ENCODE assay signal across 19 cellular contexts in the genomic region with DNA sequence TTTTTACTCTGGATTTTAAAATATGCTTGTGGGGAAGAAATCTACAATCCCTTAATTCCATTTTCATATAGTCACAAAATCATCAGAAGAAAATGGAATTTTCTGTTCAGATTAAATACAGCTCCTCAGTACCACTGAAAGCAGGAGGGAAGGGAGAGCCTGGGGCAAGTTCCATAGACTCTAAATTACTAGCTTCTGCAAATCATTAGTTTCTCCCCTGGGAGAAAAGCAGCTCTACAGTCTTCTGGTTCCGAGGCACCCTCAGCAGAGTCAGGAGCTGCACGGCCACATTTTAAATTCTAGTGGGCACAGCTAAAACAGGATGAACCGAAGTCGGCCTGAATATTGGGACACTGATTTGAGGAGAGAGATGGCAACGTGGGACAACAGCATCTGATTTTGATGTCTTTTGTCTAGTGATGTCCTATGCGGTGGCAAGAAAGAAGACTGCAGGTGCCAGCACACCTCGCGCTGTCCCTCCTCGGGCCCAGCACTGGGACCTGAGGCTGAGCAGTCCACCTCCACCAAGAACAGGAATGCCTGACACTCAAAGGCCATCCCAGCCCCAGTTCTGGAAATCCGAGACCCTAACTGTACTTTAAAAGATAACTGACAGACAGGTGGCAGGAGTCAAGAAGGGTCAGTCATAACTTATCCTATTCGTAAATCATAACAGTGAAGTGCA.
"Had no signal": no experiment of that assay in that cellular context is flagged by ENCODE, and none has a peak within 500 bp of the region (broad histone marks: within the 10 kb centered on the region; RNA-seq: fewer than 3 reads in every experiment).

No MANE protein-coding gene starts in this region.

- H3K27ac ChIP-seq: breast epithelium, heart right ventricle, lower lobe of right lung, parathyroid adenoma, transverse colon had no signal

- DNase-seq: activated CD4-positive, alpha-beta T cell treated with anti-CD3 and anti-CD28 coated beads, Interleukin-2, amount 50 U/mL, for 1 hour; activated naive CD4-positive, alpha-beta T cell; activated naive CD8-positive, alpha-beta T cell treated with anti-CD3 and anti-CD28 coated beads, Interleukin-2, amount 10 ng/mL, durations not matched to agents 7 days and 5 days; anterior cingulate cortex; dorsolateral prefrontal cortex; endodermal cell; heart right ventricle; left colon; lower lobe of right lung; naive B cell; retina; transverse colon had no signal

- H3K27me3 Mint-ChIP-seq: activated naive CD8-positive, alpha-beta T cell treated with anti-CD3 and anti-CD28 coated beads, Interleukin-2, amount 10 ng/mL, durations not matched to agents 7 days and 5 days; naive B cell had no signal

- H2AFZ ChIP-seq: parathyroid adenoma had no signal

- H3K9me3 ChIP-seq: breast epithelium, gastroesophageal sphincter, heart right ventricle, lower lobe of right lung, transverse colon had no signal

- H3K4me3 Mint-ChIP-seq: activated naive CD8-positive, alpha-beta T cell treated with anti-CD3 and anti-CD28 coated beads, Interleukin-2, amount 10 ng/mL, durations not matched to agents 7 days and 5 days; activated T-helper 1 cell treated with anti-CD3 and anti-CD28 coated beads, Interleukin-12 subunit alpha, Interleukin-12 subunit beta, Interleukin-2, Interleukin-4 antibody, amounts not matched to agents 30 ng/mL and 10 ng/mL and 1 ng/mL, durations not matched to agents 14 hours and 24 hours and 36 hours; endodermal cell; naive B cell; stimulated activated effector memory CD8-positive, alpha-beta T cell treated with anti-CD3 and anti-CD28 coated beads, Interleukin-12 subunit alpha, Interleukin-12 subunit beta, amount 100 ng/mL, for 72 hours; T-helper 2 cell treated with Interferon-gamma antibody and Interleukin-4, amounts not matched to agents 5 μg/mL and 100 μg/mL, for 36 hours had no signal

- H3K36me3 ChIP-seq: breast epithelium, gastroesophageal sphincter, heart right ventricle, lower lobe of right lung, transverse colon had no signal

- H3K9ac ChIP-seq: parathyroid adenoma had no signal

- H3K9me3 Mint-ChIP-seq: activated naive CD8-positive, alpha-beta T cell treated with anti-CD3 and anti-CD28 coated beads, Interleukin-2, amount 10 ng/mL, durations not matched to agents 7 days and 5 days; activated T-helper 1 cell treated with anti-CD3 and anti-CD28 coated beads, Interleukin-12 subunit alpha, Interleukin-12 subunit beta, Interleukin-2, Interleukin-4 antibody, amounts not matched to agents 30 ng/mL and 10 ng/mL and 1 ng/mL, durations not matched to agents 14 hours and 24 hours and 36 hours; naive B cell; stimulated activated effector memory CD8-positive, alpha-beta T cell treated with anti-CD3 and anti-CD28 coated beads, Interleukin-12 subunit alpha, Interleukin-12 subunit beta, amount 100 ng/mL, for 72 hours; T-helper 2 cell treated with Interferon-gamma antibody and Interleukin-4, amounts not matched to agents 5 μg/mL and 100 μg/mL, for 36 hours had no signal

- H3K27me3 ChIP-seq: breast epithelium, dorsolateral prefrontal cortex, gastroesophageal sphincter, heart right ventricle, transverse colon had no signal

- H3K27ac Mint-ChIP-seq: activated T-helper 1 cell treated with anti-CD3 and anti-CD28 coated beads, Interleukin-12 subunit alpha, Interleukin-12 subunit beta, Interleukin-2, Interleukin-4 antibody, amounts not matched to agents 30 ng/mL and 10 ng/mL and 1 ng/mL, durations not matched to agents 14 hours and 24 hours and 36 hours; endodermal cell; stimulated activated effector memory CD8-positive, alpha-beta T cell treated with anti-CD3 and anti-CD28 coated beads, Interleukin-12 subunit alpha, Interleukin-12 subunit beta, amount 100 ng/mL, for 72 hours; T-helper 2 cell treated with Interferon-gamma antibody and Interleukin-4, amounts not matched to agents 5 μg/mL and 100 μg/mL, for 36 hours had no signal

- H3K4me1 ChIP-seq: breast epithelium, gastroesophageal sphincter, lower lobe of right lung, transverse colon had no signal

- H3K36me3 Mint-ChIP-seq: activated naive CD8-positive, alpha-beta T cell treated with anti-CD3 and anti-CD28 coated beads, Interleukin-2, amount 10 ng/mL, durations not matched to agents 7 days and 5 days; stimulated activated effector memory CD8-positive, alpha-beta T cell treated with anti-CD3 and anti-CD28 coated beads, Interleukin-12 subunit alpha, Interleukin-12 subunit beta, amount 100 ng/mL, for 72 hours had no signal

- H3K4me3 ChIP-seq: breast epithelium, dorsolateral prefrontal cortex, gastroesophageal sphincter, heart right ventricle, lower lobe of right lung, transverse colon had no signal

- ATAC-seq: activated CD4-positive, CD25-positive, alpha-beta regulatory T cell treated with anti-CD3 and anti-CD28 coated beads, Interleukin-2, amount 50 U/mL, for 24 hours; gastroesophageal sphincter; heart right ventricle; left colon; lower lobe of right lung; stimulated activated effector memory CD8-positive, alpha-beta T cell treated with anti-CD3 and anti-CD28 coated beads, Interleukin-12 subunit alpha, Interleukin-12 subunit beta, amount 100 ng/mL, for 72 hours had no signal

- H3K79me2 ChIP-seq: parathyroid adenoma had no signal

- H3K4me1 Mint-ChIP-seq: activated naive CD8-positive, alpha-beta T cell treated with anti-CD3 and anti-CD28 coated beads, Interleukin-2, amount 10 ng/mL, durations not matched to agents 7 days and 5 days; naive B cell; stimulated activated effector memory CD8-positive, alpha-beta T cell treated with anti-CD3 and anti-CD28 coated beads, Interleukin-12 subunit alpha, Interleukin-12 subunit beta, amount 100 ng/mL, for 72 hours had no signal
